9 cellular contexts compared by ENCODE assay signal in genomic region chr4:56386091-56386490, GRCh38. TPM values are rescaled to one million over a fixed set of nuclear protein-coding genes. Genes with fewer than 3 reads are reported as not detected.
DNase-seq lines count a peak whose midpoint lies in the region; ATAC-seq and TF ChIP-seq lines count a peak whose summit lies in the region.
"Had no signal": no experiment of that assay in that cellular context is flagged by ENCODE, and none has a peak within 500 bp of the region (broad histone marks: within the 10 kb centered on the region; RNA-seq: fewer than 3 reads in every experiment).

No MANE protein-coding gene starts in this region.

- no peak for DNase-seq in heart left ventricle
- no peak for DNase-seq in Right ventricle myocardium inferior (ENCODE audit: missing footprints)
- no peak for DNase-seq in activated naive CD8-positive, alpha-beta T cell treated with anti-CD3 and anti-CD28 coated beads for 36 hours
- DNase-seq in kidney epithelial cell (ENCODE audit: low read depth): no peak
- DNase-seq in upper lobe of left lung: no peak
- no peak for DNase-seq in NCI-H226
- no peak for DNase-seq in kidney tubule cell (ENCODE audit: low spot score)
- DNase-seq: NCI-H1694 had no signal

- H3K4me1 ChIP-seq in heart left ventricle (peaks cover 0 to 26% (median 15%) of the 10 kb centered on the region in 12 donors), upper lobe of left lung (peaks cover 10 to 24% (median 13%) of the 10 kb centered on the region in 4 donors)

- H3K27ac ChIP-seq in heart left ventricle: peak overlapping the region in 3 of 12 donors; percentile 93 to 97 (median 94)
- H3K27ac ChIP-seq in upper lobe of left lung: peak overlapping the region in 1 of 4 donors; percentile 95

- peaks cover 7% of the 10 kb centered on the region for H3K36me3 Mint-ChIP-seq in activated naive CD8-positive, alpha-beta T cell treated with anti-CD3 and anti-CD28 coated beads for 36 hours

- peak overlapping the region; percentile 84 for H3K4me3 Mint-ChIP-seq in activated naive CD8-positive, alpha-beta T cell treated with anti-CD3 and anti-CD28 coated beads for 36 hours

- no peaks in the 10 kb centered on the region for H3K27me3 Mint-ChIP-seq in activated naive CD8-positive, alpha-beta T cell treated with anti-CD3 and anti-CD28 coated beads for 36 hours

- no peaks in the 10 kb centered on the region for H3K27me3 ChIP-seq in heart left ventricle
- H3K27me3 ChIP-seq in kidney epithelial cell (ENCODE audit: control insufficient read depth, insufficient read depth, low read length): no peaks in the 10 kb centered on the region
- no peaks in the 10 kb centered on the region for H3K27me3 ChIP-seq in upper lobe of left lung

- ATAC-seq in heart left ventricle (no peak), Right ventricle myocardium inferior (no peak), upper lobe of left lung (ENCODE audit: low FRiP score in 2 of 2) (no peak), HG02678 (IDR thresholded peaks at IDR 0.05; ENCODE audit: unreplicated experiment) (no peak)

- TF ChIP-seq POLR2A in heart left ventricle (IDR thresholded peaks at IDR 0.05): no peak
- no peak for TF ChIP-seq POLR2A in upper lobe of left lung (IDR thresholded peaks at IDR 0.05)

- no peak for TF ChIP-seq EP300 in upper lobe of left lung (IDR thresholded peaks at IDR 0.05)

- H3K36me3 ChIP-seq in heart left ventricle: peaks cover 0 to 16% (median 7%) of the 10 kb centered on the region in 9 donors
- H3K36me3 ChIP-seq in kidney epithelial cell (ENCODE audit: control insufficient read depth, insufficient read depth, low read length): no peaks in the 10 kb centered on the region
- peaks cover 0 to 9% (median 0%) of the 10 kb centered on the region in 4 donors for H3K36me3 ChIP-seq in upper lobe of left lung

- no peaks in the 10 kb centered on the region for H3K9me3 Mint-ChIP-seq in activated naive CD8-positive, alpha-beta T cell treated with anti-CD3 and anti-CD28 coated beads for 36 hours

- intact Hi-C loops in heart left ventricle (cut with DNase I): loop anchor here in 3 of 10 donors (2.0 to 5.0 kb wide), 4 partner anchors 25 to 439 kb away; partner anchors contain the start of genes PPAT (in 2 of the 3), CEP135 (in 1 of the 3) and PAICS (in 1 of the 3)
- intact Hi-C loops in Right ventricle myocardium inferior (cut with DNase I): no loop called here

- H3K4me3 ChIP-seq in heart left ventricle (peak overlapping the region in 9 of 12 donors; percentile 1 to 90 (median 81)), kidney epithelial cell (ENCODE audit: low read depth, low read length) (peak overlapping the region; percentile 6), upper lobe of left lung (peak overlapping the region in 3 of 4 donors; percentile 72 to 84 (median 72))

- H3K4me1 Mint-ChIP-seq in activated naive CD8-positive, alpha-beta T cell treated with anti-CD3 and anti-CD28 coated beads for 36 hours: peaks cover 32% of the 10 kb centered on the region

- H3K9me3 ChIP-seq in heart left ventricle (no peaks in the 10 kb centered on the region), upper lobe of left lung (no peaks in the 10 kb centered on the region)

- H3K27ac Mint-ChIP-seq in activated naive CD8-positive, alpha-beta T cell treated with anti-CD3 and anti-CD28 coated beads for 36 hours: peak overlapping the region; percentile 99

- WGBS in heart left ventricle, 4 donors: 94 to 98% (median 95%) methylated on average over 4 of the region's 4 CpGs
- 93 to 95% methylated on average over 4 of the region's 4 CpGs for WGBS in upper lobe of left lung, 2 donors

- TF ChIP-seq CTCF in heart left ventricle (IDR thresholded peaks at IDR 0.05) (no peak), kidney epithelial cell (IDR thresholded peaks at IDR 0.05; ENCODE audit: insufficient read depth, low read length, poor library complexity, severe bottlenecking) (no peak), upper lobe of left lung (IDR thresholded peaks at IDR 0.05) (no peak)

RNA-seq across cellular contexts. Expression of gene AASDH, which starts 1.2 kb away (rescaled TPM):
- 10 to 100 TPM in 1 of 9 donors, 1 to 10 TPM in 8; 3.1 to 11.7 (median 5.3) TPM for total RNA-seq in heart left ventricle
- 1 to 10 TPM; 2.4 to 3.1 TPM for polyA plus RNA-seq in heart left ventricle
- 6.5 TPM for total RNA-seq in Right ventricle myocardium inferior
- total RNA-seq in activated naive CD8-positive, alpha-beta T cell treated with anti-CD3 and anti-CD28 coated beads for 36 hours: 10 to 100 TPM in 1 of 2 experiments, 1 to 10 TPM in 1; 9.7 to 11.4 TPM
- 8.8 and 10.4 TPM in 2 replicates for total RNA-seq in kidney epithelial cell
- 10 to 100 TPM in 2 of 6 donors, 1 to 10 TPM in 4; 7.1 to 32.5 (median 9.5) TPM for total RNA-seq in upper lobe of left lung

RNA-seq across cellular contexts. Expression of gene PPAT, which starts 49.3 kb away (rescaled TPM):
- 1 to 10 TPM; 2.1 to 6.5 (median 3.7) TPM for total RNA-seq in heart left ventricle
- 1 to 10 TPM in 1 of 2 donors, under 1 TPM in 1; 0.65 to 5.1 TPM for polyA plus RNA-seq in heart left ventricle
- total RNA-seq in Right ventricle myocardium inferior: 3.1 TPM
- total RNA-seq in activated naive CD8-positive, alpha-beta T cell treated with anti-CD3 and anti-CD28 coated beads for 36 hours: 10 to 100 TPM; 68.9 to 69.0 TPM
- total RNA-seq in kidney epithelial cell: 13.9 and 15.5 TPM in 2 replicates
- 1 to 10 TPM in 5 of 6 donors, under 1 TPM in 1; 0.44 to 6.3 (median 5.4) TPM for total RNA-seq in upper lobe of left lung

RNA-seq across cellular contexts. Expression of gene PAICS, which starts 50.0 kb away (rescaled TPM):
- total RNA-seq in heart left ventricle (10 to 100 TPM; 11.8 to 32.2 (median 26.5) TPM), Right ventricle myocardium inferior (21.3 TPM), kidney epithelial cell (74.0 and 88.5 TPM in 2 replicates), upper lobe of left lung (10 to 100 TPM in 5 of 6 donors, 1 to 10 TPM in 1; 7.4 to 33.5 (median 22.1) TPM)
- polyA plus RNA-seq in heart left ventricle: 10 to 100 TPM; 20.4 to 55.5 TPM
- 100 to 1,000 TPM; 472 TPM for total RNA-seq in activated naive CD8-positive, alpha-beta T cell treated with anti-CD3 and anti-CD28 coated beads for 36 hours

Comparison
In these comparisons a context has a peak if more than half of its experiments do, and no peak if none do; other contexts are left out.
1. H3K4me3 ChIP-seq: peak in every context shown above with its lines; median percentile 81 in heart left ventricle; 72 in upper lobe of left lung; 6 in kidney epithelial cell.